Comparison of ENCODE assay signal across 14 cellular contexts in genomic region chr6:167204059-167204348, GRCh38. TPM values are rescaled to one million over a fixed set of nuclear protein-coding genes. Genes with fewer than 3 reads are reported as not detected.
DNase-seq lines count a peak whose midpoint lies in the region; ATAC-seq and TF ChIP-seq lines count a peak whose summit lies in the region.
"Not testable (repeated sequence)": the region's sequence is repeated elsewhere in the genome, so short reads cannot be mapped to it uniquely, and the experiment has no call there.
"Had no signal": no experiment of that assay in that cellular context is flagged by ENCODE, and none has a peak within 500 bp of the region (broad histone marks: within the 10 kb centered on the region; RNA-seq: fewer than 3 reads in every experiment).

No MANE protein-coding gene starts in this region.

- H3K36me3 ChIP-seq in brain microvascular endothelial cell (replicated peaks); heart left ventricle; right lobe of liver; stomach smooth muscle (ENCODE audit: control insufficient read depth in 2 of 2, insufficient read depth in 2 of 2, low read length in 2 of 2): not testable (repeated sequence)

- H3K9ac ChIP-seq in stomach smooth muscle (ENCODE audit: low read length in 2 of 2) = not testable (repeated sequence)

- not testable (repeated sequence) for H3K27me3 ChIP-seq in brain microvascular endothelial cell (replicated peaks); right lobe of liver; stomach smooth muscle (ENCODE audit: control insufficient read depth in 1 of 2, insufficient read depth in 2 of 2, low read length in 2 of 2)
- peaks cover 0 to 31% (median 3%) of the 10 kb centered on the region in 9 donors for H3K27me3 ChIP-seq in heart left ventricle

- not testable (repeated sequence) for TF ChIP-seq CTCF in brain microvascular endothelial cell (IDR thresholded peaks at IDR 0.05; ENCODE audit: low read depth, low read length, missing control alignments); heart left ventricle (IDR thresholded peaks at IDR 0.05); right lobe of liver (IDR thresholded peaks at IDR 0.05)

- H3K27ac ChIP-seq in brain microvascular endothelial cell, heart left ventricle, right lobe of liver: not testable (repeated sequence)
- H3K27ac ChIP-seq in stomach smooth muscle (ENCODE audit: low read length) = peak overlapping the region; percentile 49

- intact Hi-C loops in heart left ventricle (cut with DNase I); right lobe of liver (cut with DNase I): not testable (repeated sequence)

- DNase-seq in COLO668 (lab: John Stamatoyannopoulos, UW; ENCODE audit: unreplicated experiment) = peak; percentile 51
- peak; percentile 24 for DNase-seq in HK-2 (ENCODE audit: unreplicated experiment)
- peak; percentile 17 for DNase-seq in NCI-H345 treated with DMSO at 0.1 percent for 48 hours (lab: John Stamatoyannopoulos, UW; ENCODE audit: unreplicated experiment)
- DNase-seq in brain microvascular endothelial cell = peak; percentile 18
- DNase-seq in heart left ventricle = not testable (repeated sequence)
- DNase-seq in right lobe of liver = peak in 1 of 3 donors; percentile 45

- TF ChIP-seq POLR2A in heart left ventricle (IDR thresholded peaks at IDR 0.05); right lobe of liver (IDR thresholded peaks at IDR 0.05): not testable (repeated sequence)

- H3K9me3 ChIP-seq in heart left ventricle; right lobe of liver; stomach smooth muscle (ENCODE audit: control insufficient read depth in 2 of 2, low read length in 2 of 2): not testable (repeated sequence)

- WGBS in heart left ventricle, 4 donors = 51 to 75% (median 70%) methylated on average over 8 to 9 of the region's 10 CpGs; no CpG with 5 or more reads in 1 of the 4 donors
- WGBS in right lobe of liver (ENCODE audit: insufficient coverage, low coverage, low lambda C conversion rate, missing lambda C conversion rate) = no CpG with 5 or more reads among the region's 10 CpGs

- ATAC-seq in SK-N-SH treated with all-trans-retinoic acid at 6 μM for 48 hours (peak; percentile 96), heart left ventricle (peak; percentile 22 to 74 (median 61)), right lobe of liver (peak; percentile 62 to 98 (median 84))

- in situ Hi-C loops in brain microvascular endothelial cell (cut with HindIII; ENCODE audit: low pct_ligation_motif_present, low sequenced_read_pairs) = not testable (repeated sequence)

- not testable (repeated sequence) for H3K4me1 ChIP-seq in heart left ventricle; right lobe of liver; stomach smooth muscle (ENCODE audit: control insufficient read depth, insufficient read depth, low read length)

- H3K4me3 ChIP-seq in brain microvascular endothelial cell (ENCODE audit: low read depth, low read length); heart left ventricle; right lobe of liver; stomach smooth muscle (ENCODE audit: low read length in 2 of 2): not testable (repeated sequence)

RNA-seq across cellular contexts. Expression of gene GPR31, which starts 46.2 kb away (rescaled TPM):
- total RNA-seq in heart left ventricle (not detected), right lobe of liver (not detected)
- not detected for polyA plus RNA-seq in heart left ventricle
- total RNA-seq: activated CD4-positive, alpha-beta memory T cell treated with anti-CD3 and anti-CD28 coated beads, Interleukin-2, amount 10 ng/mL, durations not matched to agents 7 days and 5 days; frontal cortex; myocyte; prostate gland; skeletal muscle tissue had no signal
- polyA plus RNA-seq: esophagus had no signal
